ENCODE assay signal across 16 cellular contexts in the genomic region with DNA sequence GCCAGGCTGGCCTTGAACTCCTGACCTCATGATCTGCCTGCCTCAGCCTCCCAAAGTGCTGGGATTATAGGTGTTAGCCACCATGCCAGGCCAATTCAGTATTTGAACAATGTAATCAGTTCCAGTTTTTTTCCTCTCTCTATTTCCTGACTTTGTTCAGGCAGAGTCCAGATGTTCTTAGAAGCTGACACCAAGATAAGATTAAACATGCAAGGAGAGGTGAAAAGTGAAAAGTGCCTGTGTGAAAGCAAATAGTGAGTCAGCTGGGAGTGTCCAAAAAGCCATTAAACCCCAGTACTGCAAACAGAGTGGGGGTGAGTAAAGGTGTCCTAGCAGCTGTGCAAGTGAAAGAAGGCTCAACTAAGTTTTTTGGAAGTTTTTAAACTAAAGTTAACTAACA.
A peak's percentile ranks its signal among the peaks of the same experiment; 100 is the strongest.
DNase-seq lines count a peak whose midpoint lies in the region; ATAC-seq, FAIRE-seq and TF ChIP-seq lines count a peak whose summit lies in the region.
"Had no signal": no experiment of that assay in that cellular context is flagged by ENCODE, and none has a peak within 500 bp of the region (broad histone marks: within the 10 kb centered on the region; RNA-seq: fewer than 3 reads in every experiment).

No MANE protein-coding gene starts in this region.

- no peaks in the 10 kb centered on the region for H3K27me3 Mint-ChIP-seq in activated T-helper 1 cell treated with anti-CD3 and anti-CD28 coated beads, Interleukin-12 subunit alpha, Interleukin-12 subunit beta, Interleukin-2, Interleukin-4 antibody, amounts not matched to agents 30 ng/mL and 10 ng/mL and 1 ng/mL, durations not matched to agents 14 hours and 24 hours and 36 hours (ENCODE audit: insufficient read depth)
- H3K27me3 Mint-ChIP-seq: effector memory CD8-positive, alpha-beta T cell; T-cell had no signal

- no peak for TF ChIP-seq CTCF in RWPE1 (conservative IDR thresholded peaks at IDR 0.05; ENCODE audit: low read depth)
- TF ChIP-seq CTCF in osteoblast (IDR thresholded peaks at IDR 0.05; ENCODE audit: extremely low read depth, low read depth, low read length), result no peak

- H3K4me2 ChIP-seq in osteoblast (ENCODE audit: insufficient read depth, low read length), result no peak overlapping the region
- H3K4me2 ChIP-seq: smooth muscle cell had no signal

- peak overlapping the region; percentile 64 for H3K27ac ChIP-seq in RWPE1
- H3K27ac ChIP-seq in small intestine (ENCODE audit: low read depth in 1 of 2, low read length in 1 of 2), result peak overlapping the region in 1 of 2 donors; percentile 41
- H3K27ac ChIP-seq in osteoblast (ENCODE audit: low read depth, low read length), result no peak overlapping the region
- H3K27ac ChIP-seq: heart right ventricle had no signal

- peak; percentile 62 for DNase-seq in RWPE1 (ENCODE audit: low spot score)
- peak; percentile 88 for DNase-seq in small intestine
- no peak for DNase-seq in osteoblast (ENCODE audit: insufficient read length, low spot score, missing footprints)
- no peak for DNase-seq in NCI-H345 (lab: John Stamatoyannopoulos, UW)
- no peak for DNase-seq in activated T-helper 1 cell treated with anti-CD3 and anti-CD28 coated beads, Interleukin-12 subunit alpha, Interleukin-12 subunit beta, Interleukin-2, Interleukin-4 antibody, amounts not matched to agents 30 ng/mL and 10 ng/mL and 1 ng/mL, durations not matched to agents 14 hours and 24 hours and 36 hours (ENCODE audit: low spot score)
- DNase-seq: activated CD4-positive, alpha-beta T cell treated with anti-CD3 and anti-CD28 coated beads, Interleukin-2, amount 50 U/mL, for 48 hours; activated effector memory CD4-positive, alpha-beta T cell treated with Interleukin-2 at 50 U/mL for 16 hours; effector memory CD8-positive, alpha-beta T cell; heart right ventricle; left ventricle myocardium superior; NCI-H446; T-cell had no signal

- no peaks in the 10 kb centered on the region for H3K4me1 Mint-ChIP-seq in activated T-helper 1 cell treated with anti-CD3 and anti-CD28 coated beads, Interleukin-12 subunit alpha, Interleukin-12 subunit beta, Interleukin-2, Interleukin-4 antibody, amounts not matched to agents 30 ng/mL and 10 ng/mL and 1 ng/mL, durations not matched to agents 14 hours and 24 hours and 36 hours (ENCODE audit: low read depth)
- H3K4me1 Mint-ChIP-seq: T-cell had no signal

- H4K20me1 ChIP-seq in osteoblast (ENCODE audit: insufficient read depth, low read length), result no peaks in the 10 kb centered on the region

- H3K36me3 ChIP-seq in small intestine (ENCODE audit: control insufficient read depth in 2 of 2, insufficient read depth in 2 of 2, low read length in 2 of 2) (no peaks in the 10 kb centered on the region), osteoblast (ENCODE audit: insufficient read depth, low read length) (no peaks in the 10 kb centered on the region)
- H3K36me3 ChIP-seq: heart right ventricle had no signal

- no peak overlapping the region for H3K27ac Mint-ChIP-seq in activated T-helper 1 cell treated with anti-CD3 and anti-CD28 coated beads, Interleukin-12 subunit alpha, Interleukin-12 subunit beta, Interleukin-2, Interleukin-4 antibody, amounts not matched to agents 30 ng/mL and 10 ng/mL and 1 ng/mL, durations not matched to agents 14 hours and 24 hours and 36 hours
- H3K27ac Mint-ChIP-seq: effector memory CD8-positive, alpha-beta T cell; T-cell had no signal

- H3K9me3 ChIP-seq in small intestine (ENCODE audit: control insufficient read depth, low read depth) (no peaks in the 10 kb centered on the region), osteoblast (ENCODE audit: low read depth, low read length) (no peaks in the 10 kb centered on the region)

- intact Hi-C loops in activated T-helper 1 cell treated with anti-CD3 and anti-CD28 coated beads, Interleukin-12 subunit alpha, Interleukin-12 subunit beta, Interleukin-2, Interleukin-4 antibody, amounts not matched to agents 30 ng/mL and 10 ng/mL and 1 ng/mL, durations not matched to agents 14 hours and 24 hours and 36 hours (cut with micrococcal nuclease), result no loop called here

- H3K4me1 ChIP-seq in small intestine (ENCODE audit: control insufficient read depth in 2 of 2, insufficient read depth in 1 of 2, low read depth in 1 of 2, low read length in 1 of 2) (no peaks in the 10 kb centered on the region), osteoblast (ENCODE audit: insufficient read depth, low read length) (no peaks in the 10 kb centered on the region)
- H3K4me1 ChIP-seq: heart right ventricle had no signal

- H3K4me3 Mint-ChIP-seq in activated T-helper 1 cell treated with anti-CD3 and anti-CD28 coated beads, Interleukin-12 subunit alpha, Interleukin-12 subunit beta, Interleukin-2, Interleukin-4 antibody, amounts not matched to agents 30 ng/mL and 10 ng/mL and 1 ng/mL, durations not matched to agents 14 hours and 24 hours and 36 hours, result no peak overlapping the region
- H3K4me3 Mint-ChIP-seq: effector memory CD8-positive, alpha-beta T cell; T-cell had no signal

- CTCF ChIA-PET in RWPE1 (lab: Yijun Ruan, JAX), result interaction anchor here (0.7 kb wide), 1 partner anchor 675 kb away, joined by 7 read pairs; no protein-coding TSS in a partner anchor

- H3K27me3 ChIP-seq in small intestine (ENCODE audit: control insufficient read depth in 2 of 2, insufficient read depth in 2 of 2, low read length in 2 of 2) (no peaks in the 10 kb centered on the region), osteoblast (ENCODE audit: insufficient read depth, low read length) (no peaks in the 10 kb centered on the region)
- H3K27me3 ChIP-seq: heart right ventricle had no signal

- no peak overlapping the region for H2AFZ ChIP-seq in osteoblast (ENCODE audit: low read length)

- H3K4me3 ChIP-seq in small intestine (ENCODE audit: low read depth in 1 of 2, low read length in 2 of 2), result no peak overlapping the region
- H3K4me3 ChIP-seq in osteoblast (ENCODE audit: insufficient read depth, low read length), result no peak overlapping the region
- H3K4me3 ChIP-seq: heart right ventricle, smooth muscle cell had no signal

- no peaks in the 10 kb centered on the region for H3K36me3 Mint-ChIP-seq in activated T-helper 1 cell treated with anti-CD3 and anti-CD28 coated beads, Interleukin-12 subunit alpha, Interleukin-12 subunit beta, Interleukin-2, Interleukin-4 antibody, amounts not matched to agents 30 ng/mL and 10 ng/mL and 1 ng/mL, durations not matched to agents 14 hours and 24 hours and 36 hours (ENCODE audit: low read depth)
- H3K36me3 Mint-ChIP-seq: T-cell had no signal

- POLR2A ChIA-PET in RWPE1 (lab: Yijun Ruan, JAX; ENCODE audit: low non-redundant PET), result no interaction called here

- FAIRE-seq in small intestine (lab: Jason Lieb, UNC), result no peak

- no peaks in the 10 kb centered on the region for H3K79me2 ChIP-seq in osteoblast (ENCODE audit: insufficient read depth, low read length)

- ATAC-seq in GM19452 (IDR thresholded peaks at IDR 0.05; ENCODE audit: unreplicated experiment) (peak; percentile 59), HG02870 (IDR thresholded peaks at IDR 0.05; ENCODE audit: unreplicated experiment) (peak; percentile 69)
- ATAC-seq: effector memory CD8-positive, alpha-beta T cell; heart right ventricle; left ventricle myocardium superior; Panc1; T-cell had no signal

- H3K9me3 Mint-ChIP-seq in activated T-helper 1 cell treated with anti-CD3 and anti-CD28 coated beads, Interleukin-12 subunit alpha, Interleukin-12 subunit beta, Interleukin-2, Interleukin-4 antibody, amounts not matched to agents 30 ng/mL and 10 ng/mL and 1 ng/mL, durations not matched to agents 14 hours and 24 hours and 36 hours, result no peaks in the 10 kb centered on the region

Comparison
In these comparisons a context has a peak if more than half of its experiments do, and no peak if none do; other contexts are left out.
1. DNase-seq: peak in RWPE1 (single experiment) and small intestine (single experiment); none in osteoblast (single experiment), NCI-H345 (single experiment) and activated T-helper 1 cell treated with anti-CD3 and anti-CD28 coated beads, Interleukin-12 subunit alpha, Interleukin-12 subunit beta, Interleukin-2, Interleukin-4 antibody, amounts not matched to agents 30 ng/mL and 10 ng/mL and 1 ng/mL, durations not matched to agents 14 hours and 24 hours and 36 hours (single experiment).